ENCODE assay signal across 11 cellular contexts in the genomic region with DNA sequence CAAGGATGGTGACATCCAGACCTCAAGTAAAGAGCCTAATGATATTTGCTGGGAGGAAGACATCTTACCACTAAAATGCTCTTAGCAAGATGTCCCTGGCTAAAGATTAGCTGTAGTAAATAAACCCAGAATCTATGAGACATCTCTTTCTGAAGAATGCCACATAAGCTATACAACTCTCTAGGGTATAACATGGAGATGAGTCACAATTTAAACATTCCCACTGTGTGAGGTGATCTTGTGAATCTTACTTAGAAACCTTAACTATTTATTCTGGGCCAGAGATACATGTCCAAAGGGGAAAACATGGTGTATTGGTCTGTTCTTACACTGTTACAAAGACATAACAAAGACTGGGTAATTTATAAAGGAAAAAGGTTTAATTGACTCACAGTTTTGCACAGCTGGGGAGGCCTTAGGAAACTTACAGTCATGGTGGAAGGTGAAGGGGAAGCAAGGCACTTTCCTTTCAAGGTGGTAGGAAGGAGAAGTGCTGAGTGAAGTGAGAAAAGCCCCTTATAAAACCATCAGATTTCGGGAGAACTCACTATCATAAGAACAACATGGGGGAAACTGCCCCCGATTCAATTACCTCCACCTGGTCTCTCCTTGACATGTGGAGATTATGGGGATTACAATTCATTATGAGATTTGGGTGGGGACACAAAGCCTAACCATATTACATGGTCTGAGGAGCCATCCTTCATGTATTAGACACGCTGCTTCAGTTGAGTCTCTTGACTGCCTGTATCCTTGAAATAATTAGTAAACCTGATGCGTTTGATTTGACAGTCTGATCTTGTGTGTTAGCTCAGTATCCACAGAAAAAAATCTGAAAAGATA. TPM values are rescaled to one million over a fixed set of nuclear protein-coding genes. Genes with fewer than 3 reads are reported as not detected.
A peak's percentile ranks its signal among the peaks of the same experiment; 100 is the strongest.
DNase-seq lines count a peak whose midpoint lies in the region; ATAC-seq and TF ChIP-seq lines count a peak whose summit lies in the region.
"Had no signal": no experiment of that assay in that cellular context is flagged by ENCODE, and none has a peak within 500 bp of the region (broad histone marks: within the 10 kb centered on the region; RNA-seq: fewer than 3 reads in every experiment).

No MANE protein-coding gene starts in this region.

- H3K9ac ChIP-seq in SK-N-SH: no peak overlapping the region; the same call in 1 of the 2 replicates
- no peak overlapping the region for H3K9ac ChIP-seq in Karpas-422 (ENCODE audit: low read length)

- peaks cover 31% of the 10 kb centered on the region for H3F3A ChIP-seq in SK-N-SH (replicated peaks; ENCODE audit: insufficient read depth)

- H3K36me3 ChIP-seq in SK-N-SH (replicated peaks in 1 of 2; ENCODE audit: control insufficient read depth in 1 of 2, insufficient read depth in 2 of 2, low read length in 1 of 2) (peaks cover 32% of the 10 kb centered on the region in 2 experiments), Karpas-422 (ENCODE audit: insufficient read depth, low read length) (peaks cover 17% of the 10 kb centered on the region)

- peak overlapping the region; percentile 5 to 21 for H3K4me3 Mint-ChIP-seq in activated T-cell treated with anti-CD3 and anti-CD28 coated beads, Interleukin-2, amount 50 U/mL, for 72 hours
- H3K4me3 Mint-ChIP-seq in stimulated activated naive B cell treated with anti-CD40 and anti-IgM and Interleukin-4, amounts not matched to agents 10 μg/mL and 1 μg/mL and 100 μg/mL, for 72 hours: peak overlapping the region; percentile 21 to 22

- CTCF ChIA-PET in SK-N-SH (lab: Yijun Ruan, JAX): interaction anchor here (0.8 to 1.5 kb wide), 4 partner anchors 21 to 38 kb away, joined by 3 to 6 read pairs (median 4); no protein-coding TSS in a partner anchor

- TF ChIP-seq CTCF in SK-N-SH (IDR thresholded peaks at IDR 0.05) (no peak; the same call in 1 of the 2 replicates), fibroblast of mammary gland (conservative IDR thresholded peaks at IDR 0.05; ENCODE audit: control insufficient read depth, insufficient read depth, low read depth, low read length) (no peak)

- H3K9me3 Mint-ChIP-seq in activated T-cell treated with anti-CD3 and anti-CD28 coated beads, Interleukin-2, amount 50 U/mL, for 72 hours: peaks cover 0 to 2% of the 10 kb centered on the region in 2 donors
- peaks cover 11 to 13% of the 10 kb centered on the region in 2 donors for H3K9me3 Mint-ChIP-seq in stimulated activated naive B cell treated with anti-CD40 and anti-IgM and Interleukin-4, amounts not matched to agents 10 μg/mL and 1 μg/mL and 100 μg/mL, for 72 hours

- H3K4me1 Mint-ChIP-seq in activated T-cell treated with anti-CD3 and anti-CD28 coated beads, Interleukin-2, amount 50 U/mL, for 72 hours (ENCODE audit: low read depth): peaks cover 50% of the 10 kb centered on the region
- peaks cover 31 to 61% of the 10 kb centered on the region in 2 donors for H3K4me1 Mint-ChIP-seq in stimulated activated naive B cell treated with anti-CD40 and anti-IgM and Interleukin-4, amounts not matched to agents 10 μg/mL and 1 μg/mL and 100 μg/mL, for 72 hours

- H3K9me3 ChIP-seq in SK-N-SH (no peaks in the 10 kb centered on the region), Karpas-422 (ENCODE audit: low read length) (no peaks in the 10 kb centered on the region)

- H2AFZ ChIP-seq in SK-N-SH (ENCODE audit: low read depth) (no peak overlapping the region), Karpas-422 (ENCODE audit: low read length) (no peak overlapping the region)

- H3K27me3 Mint-ChIP-seq in activated T-cell treated with anti-CD3 and anti-CD28 coated beads, Interleukin-2, amount 50 U/mL, for 72 hours (ENCODE audit: low read depth): no peaks in the 10 kb centered on the region
- no peaks in the 10 kb centered on the region for H3K27me3 Mint-ChIP-seq in stimulated activated naive B cell treated with anti-CD40 and anti-IgM and Interleukin-4, amounts not matched to agents 10 μg/mL and 1 μg/mL and 100 μg/mL, for 72 hours

- ATAC-seq in activated T-cell treated with anti-CD3 and anti-CD28 coated beads, Interleukin-2, amount 50 U/mL, for 72 hours (replicated peaks in 1 of 2): peak; percentile 84 to 86
- ATAC-seq in stimulated activated naive B cell treated with anti-CD40 and anti-IgM and Interleukin-4, amounts not matched to agents 10 μg/mL and 1 μg/mL and 100 μg/mL, for 72 hours (replicated peaks): peak; percentile 88 to 89
- ATAC-seq: right cardiac atrium had no signal

- TF ChIP-seq EP300 in SK-N-SH (IDR thresholded peaks at IDR 0.05; ENCODE audit: borderline replicate concordance in 1 of 2, low read depth in 1 of 2, low read length in 1 of 2): no peak

- no peak overlapping the region for H3K4me3 ChIP-seq in SK-N-SH (ENCODE audit: low read depth in 2 of 2, low read length in 1 of 2)
- H3K4me3 ChIP-seq in fibroblast of mammary gland (ENCODE audit: control insufficient read depth, low read depth, low read length): no peak overlapping the region
- no peak overlapping the region for H3K4me3 ChIP-seq in Karpas-422 (ENCODE audit: low read length)

- H3K27ac ChIP-seq in SK-N-SH (ENCODE audit: low read depth in 2 of 2, low read length in 1 of 2) (peak overlapping the region in 1 of 2 experiments; percentile 88; a peak in 2 of 4 replicates), Karpas-422 (ENCODE audit: low read length) (no peak overlapping the region)

- H4K20me1 ChIP-seq in SK-N-SH (ENCODE audit: insufficient read depth) (no peaks in the 10 kb centered on the region; the same call in 1 of the 2 replicates), Karpas-422 (ENCODE audit: insufficient read depth, low read depth, low read length) (no peaks in the 10 kb centered on the region)

- H3K27me3 ChIP-seq in SK-N-SH (ENCODE audit: insufficient read depth) (no peaks in the 10 kb centered on the region), Karpas-422 (ENCODE audit: low read length) (no peaks in the 10 kb centered on the region)

- peaks cover 6 to 11% of the 10 kb centered on the region in 2 donors for H3K36me3 Mint-ChIP-seq in activated T-cell treated with anti-CD3 and anti-CD28 coated beads, Interleukin-2, amount 50 U/mL, for 72 hours (ENCODE audit: insufficient read depth in 2 of 2)
- H3K36me3 Mint-ChIP-seq in stimulated activated naive B cell treated with anti-CD40 and anti-IgM and Interleukin-4, amounts not matched to agents 10 μg/mL and 1 μg/mL and 100 μg/mL, for 72 hours: peaks cover 34 to 53% of the 10 kb centered on the region in 2 donors

- H3K79me2 ChIP-seq in SK-N-SH (ENCODE audit: insufficient read depth): peaks cover 64% of the 10 kb centered on the region
- H3K79me2 ChIP-seq in Karpas-422 (ENCODE audit: low read length): peaks cover 18% of the 10 kb centered on the region; the same call in 1 of the 2 replicates

- POLR2A ChIA-PET in SK-N-SH (lab: Yijun Ruan, JAX): no interaction called here

- TF ChIP-seq RAD21 in SK-N-SH (IDR thresholded peaks at IDR 0.05; ENCODE audit: low read length): no peak

- 0 out of 2 replicates have a peak overlapping the region, but pooled peaks have one; percentile 2 for H3K4me2 ChIP-seq in SK-N-SH
- no peak overlapping the region for H3K4me2 ChIP-seq in Karpas-422 (ENCODE audit: low read depth, low read length, poor library complexity, severe bottlenecking)

- no peak for DNase-seq in activated T-cell treated with anti-CD3 and anti-CD28 coated beads, Interleukin-2, amount 50 U/mL, for 72 hours
- DNase-seq in activated T-cell treated with anti-CD3 and anti-CD28 coated beads, Interleukin-2, amount 50 U/mL, for 48 hours: no peak
- DNase-seq in SK-N-SH: no peak
- peak; percentile 97 for DNase-seq in fibroblast of mammary gland (ENCODE audit: low read depth)
- DNase-seq in stimulated activated naive B cell treated with anti-CD40 and anti-IgM and Interleukin-4, amounts not matched to agents 10 μg/mL and 1 μg/mL and 100 μg/mL, for 72 hours: no peak
- DNase-seq in Karpas-422: no peak
- DNase-seq in NOMO-1 (lab: John Stamatoyannopoulos, UW; ENCODE audit: unreplicated experiment in 2 of 2): no peak
- DNase-seq in cerebellum (ENCODE audit: low spot score): no peak
- DNase-seq: NCI-H1105, right cardiac atrium had no signal

- peak overlapping the region; percentile 83 for H3K27ac Mint-ChIP-seq in activated T-cell treated with anti-CD3 and anti-CD28 coated beads, Interleukin-2, amount 50 U/mL, for 72 hours
- H3K27ac Mint-ChIP-seq in stimulated activated naive B cell treated with anti-CD40 and anti-IgM and Interleukin-4, amounts not matched to agents 10 μg/mL and 1 μg/mL and 100 μg/mL, for 72 hours: peak overlapping the region; percentile 95

- H3K9me2 ChIP-seq in SK-N-SH: no peaks in the 10 kb centered on the region
- H3K9me2 ChIP-seq in Karpas-422 (replicated peaks; ENCODE audit: insufficient read depth, low read length): no peaks in the 10 kb centered on the region; the same call in 1 of the 2 replicates

- WGBS in SK-N-SH (ENCODE audit: low lambda C conversion rate): 93% methylated on average over 4 of the region's 4 CpGs

- H3K4me1 ChIP-seq in SK-N-SH (ENCODE audit: control insufficient read depth in 1 of 2, insufficient read depth in 2 of 2, low read depth in 1 of 2, low read length in 1 of 2) (peaks cover 0 to 17% of the 10 kb centered on the region in 2 experiments; a peak in 1 of 4 replicates), Karpas-422 (ENCODE audit: low read length) (peaks cover 4% of the 10 kb centered on the region; the same call in 1 of the 2 replicates)

TF ChIP-seq in SK-N-SH, 30 proteins besides CTCF, POLR2A, EP300 and RAD21 (continues in another document):
- TF ChIP-seq TEAD4 (IDR thresholded peaks at IDR 0.05; ENCODE audit: borderline replicate concordance, insufficient read depth) (peak; percentile 49; the same call in 1 of the 2 replicates), TCF12 (IDR thresholded peaks at IDR 0.05) (peak; percentile 55)

RNA-seq across cellular contexts. Expression of gene KRCC1, which starts 17.1 kb away (rescaled TPM):
- 10 to 100 TPM; 12.8 to 13.2 TPM for total RNA-seq in activated T-cell treated with anti-CD3 and anti-CD28 coated beads, Interleukin-2, amount 50 U/mL, for 72 hours
- 10.7 and 16.0 TPM in 2 replicates for polyA plus RNA-seq in SK-N-SH (2012; rRNA removed)
- 19.2 and 24.5 TPM in 2 replicates for polyA plus RNA-seq in SK-N-SH (2012; cell fraction: cytosol; rRNA removed)
- polyA plus RNA-seq in SK-N-SH (2012; cell fraction: nucleus; rRNA removed): 3.4 and 10.4 TPM in 2 replicates
- total RNA-seq in Karpas-422 (2014; rRNA removed; shearing (Covaris generic); ENCODE audit: low replicate concordance): 42.5 and 63.6 TPM in 2 replicates
- 11.5 TPM for total RNA-seq in cerebellum

RNA-seq across cellular contexts. Expression of gene RNU2-63P, which starts 22.1 kb away (rescaled TPM):
- total RNA-seq in activated T-cell treated with anti-CD3 and anti-CD28 coated beads, Interleukin-2, amount 50 U/mL, for 72 hours: 10 to 100 TPM; 11.0 to 22.2 TPM
- not detected in 2 replicates for polyA plus RNA-seq in SK-N-SH (2012; rRNA removed)
- polyA plus RNA-seq in SK-N-SH (2012; cell fraction: cytosol; rRNA removed): not detected in 2 replicates
- not detected in 2 replicates for polyA plus RNA-seq in SK-N-SH (2012; cell fraction: nucleus; rRNA removed)
- total RNA-seq in Karpas-422 (2014; rRNA removed; shearing (Covaris generic); ENCODE audit: low replicate concordance): not detected in 2 replicates
- total RNA-seq in cerebellum: not detected
- total RNA-seq: subcutaneous adipose tissue had no signal
- polyA plus RNA-seq: right cardiac atrium had no signal

RNA-seq across cellular contexts. Expression of gene SMYD1, which starts 29.1 kb away (rescaled TPM):
- not detected for total RNA-seq in activated T-cell treated with anti-CD3 and anti-CD28 coated beads, Interleukin-2, amount 50 U/mL, for 72 hours
- 0.06 TPM in 1 of 2 replicates, not detected in the other for polyA plus RNA-seq in SK-N-SH (2012; rRNA removed)
- polyA plus RNA-seq in SK-N-SH (2012; cell fraction: cytosol; rRNA removed): 0.01 and 0.03 TPM in 2 replicates
- polyA plus RNA-seq in SK-N-SH (2012; cell fraction: nucleus; rRNA removed): not detected in 2 replicates
- not detected in 2 replicates for total RNA-seq in Karpas-422 (2014; rRNA removed; shearing (Covaris generic); ENCODE audit: low replicate concordance)
- 0.09 TPM for total RNA-seq in cerebellum
- total RNA-seq: subcutaneous adipose tissue had no signal

Comparison
In these comparisons a context has a peak if more than half of its experiments do, and no peak if none do; other contexts are left out.
1. RNA of gene RNU2-63P, which starts 22.1 kb away (total RNA-seq): 11.0 to 22.2 TPM in activated T-cell treated with anti-CD3 and anti-CD28 coated beads, Interleukin-2, amount 50 U/mL, for 72 hours; not detected in Karpas-422 and not detected in cerebellum (single experiment); every median in the first group is over 10 times any median in the second.